17 cellular contexts compared by ENCODE assay signal in the genomic region with DNA sequence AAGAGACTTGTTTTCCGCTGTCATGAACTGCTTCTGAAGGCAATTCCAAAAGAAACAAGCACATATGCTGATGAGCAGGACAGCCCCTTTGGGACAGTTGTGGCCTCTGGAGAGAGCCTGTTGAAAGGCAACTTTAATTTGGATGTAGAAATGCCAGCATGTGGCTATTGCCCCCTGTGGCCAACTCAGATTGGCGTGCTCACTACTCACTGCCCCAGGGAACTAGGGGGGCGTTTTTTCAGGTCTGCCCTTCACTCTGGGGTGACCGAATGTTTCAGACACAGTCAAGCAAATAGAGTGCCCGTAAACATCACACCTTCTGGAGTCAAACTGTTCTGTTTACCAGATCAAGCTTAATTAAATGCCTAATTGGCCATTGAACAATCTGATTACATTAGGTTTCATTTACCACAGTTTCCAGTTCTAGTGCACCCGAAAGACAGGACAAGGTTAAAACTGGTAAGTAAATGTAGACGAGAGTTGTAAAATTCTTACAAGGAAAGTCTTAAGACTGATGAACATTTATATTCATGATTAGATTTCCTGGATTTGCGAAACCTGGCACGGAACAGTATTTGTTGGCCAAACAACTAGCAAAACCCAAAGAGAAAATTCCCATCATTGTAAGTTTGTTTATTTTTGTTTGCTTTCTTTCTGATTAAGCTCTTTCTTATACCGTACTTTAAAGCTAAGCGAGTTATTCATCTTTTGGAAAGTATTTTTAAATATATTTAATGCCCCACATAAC.
A peak's percentile ranks its signal among the peaks of the same experiment; 100 is the strongest.
DNase-seq lines count a peak whose midpoint lies in the region; ATAC-seq, FAIRE-seq and TF ChIP-seq lines count a peak whose summit lies in the region.
"Had no signal": no experiment of that assay in that cellular context is flagged by ENCODE, and none has a peak within 500 bp of the region (broad histone marks: within the 10 kb centered on the region; RNA-seq: fewer than 3 reads in every experiment).

No MANE protein-coding gene starts in this region.

- no peak overlapping the region for H3K18ac ChIP-seq in mesendoderm (ENCODE audit: low read length)

- H2AK5ac ChIP-seq in mesendoderm (ENCODE audit: low read length), result no peak overlapping the region

- H3K4me3 ChIP-seq in NB4 (ENCODE audit: low read depth, low read length) (no peak overlapping the region), endodermal cell (ENCODE audit: low read length) (no peak overlapping the region), mesendoderm (ENCODE audit: low read length) (no peak overlapping the region), PC-9 (no peak overlapping the region)
- H3K4me3 ChIP-seq: adrenal gland had no signal

- H2BK15ac ChIP-seq in mesendoderm (replicated peaks; ENCODE audit: low read depth), result no peak overlapping the region

- H4K8ac ChIP-seq in mesendoderm (ENCODE audit: low read depth, low read length), result no peak overlapping the region

- CTCF ChIA-PET in PC-9 (lab: Charles Lee), result no interaction called here

- no peak overlapping the region for H3K27ac ChIP-seq in endodermal cell (ENCODE audit: low read depth, low read length)
- no peak overlapping the region for H3K27ac ChIP-seq in mesendoderm (ENCODE audit: low read depth, low read length)
- H3K27ac ChIP-seq in PC-9, result no peak overlapping the region
- H3K27ac ChIP-seq: adrenal gland had no signal

- no peak overlapping the region for H4K5ac ChIP-seq in mesendoderm (ENCODE audit: low read length)

- TF ChIP-seq CTCF in GM12872 (IDR thresholded peaks at IDR 0.05; ENCODE audit: insufficient read depth, low read depth, low read length) (peak; percentile 15; the same call in 1 of the 3 replicates), NB4 (IDR thresholded peaks at IDR 0.05; ENCODE audit: low read depth, low read length) (no peak), endodermal cell (conservative IDR thresholded peaks at IDR 0.05) (peak; percentile 48), PC-9 (conservative IDR thresholded peaks at IDR 0.05) (no peak)

- no peak overlapping the region for H2BK5ac ChIP-seq in mesendoderm (ENCODE audit: low read length)

- no peak for TF ChIP-seq POLR2A in NB4 (IDR thresholded peaks at IDR 0.05; ENCODE audit: extremely low read depth, insufficient read length)
- no peak for TF ChIP-seq POLR2A in GM12892 (IDR thresholded peaks at IDR 0.05; ENCODE audit: low read depth, low read length)

- peaks cover 65% of the 10 kb centered on the region for H3K36me3 Mint-ChIP-seq in endodermal cell (ENCODE audit: low read depth)

- no peaks in the 10 kb centered on the region for H3K79me2 ChIP-seq in mesendoderm (ENCODE audit: control insufficient read depth, insufficient read depth, low read length)
- no peaks in the 10 kb centered on the region for H3K79me2 ChIP-seq in PC-9 (ENCODE audit: low read depth)

- no peak overlapping the region for H2AFZ ChIP-seq in PC-9

- H3K23ac ChIP-seq in mesendoderm (ENCODE audit: low read length), result no peak overlapping the region

- H3K27me3 ChIP-seq in endodermal cell (ENCODE audit: control insufficient read depth, insufficient read depth, low read length, poor library complexity, severe bottlenecking) (no peaks in the 10 kb centered on the region), mesendoderm (ENCODE audit: insufficient read depth, low read length, poor library complexity) (no peaks in the 10 kb centered on the region), PC-9 (ENCODE audit: insufficient read depth, low read depth) (no peaks in the 10 kb centered on the region)
- H3K27me3 ChIP-seq: adrenal gland had no signal

- no peaks in the 10 kb centered on the region for H3K9me3 ChIP-seq in endodermal cell (ENCODE audit: control insufficient read depth, low read length)
- H3K9me3 ChIP-seq in PC-9 (ENCODE audit: insufficient read depth, low read depth), result no peaks in the 10 kb centered on the region
- H3K9me3 ChIP-seq: adrenal gland had no signal

- no peak overlapping the region for H3K4me3 Mint-ChIP-seq in endodermal cell

- H3K36me3 ChIP-seq in endodermal cell (ENCODE audit: control insufficient read depth, insufficient read depth, low read length) (peaks cover 71% of the 10 kb centered on the region), mesendoderm (ENCODE audit: control insufficient read depth, insufficient read depth, low read length) (peaks cover 5% of the 10 kb centered on the region), PC-9 (ENCODE audit: low read depth) (peaks cover 12% of the 10 kb centered on the region; the same call in 1 of the 2 replicates)

- H4K20me1 ChIP-seq in PC-9 (ENCODE audit: insufficient read depth), result no peaks in the 10 kb centered on the region

- BruUV-seq in PC-9 (replicated peaks; lab: Mats Ljungman, UMichigan), result no TSS peak

- no peak overlapping the region for H3K4me2 ChIP-seq in mesendoderm (ENCODE audit: low read length)
- H3K4me2 ChIP-seq in PC-9, result no peak overlapping the region

- peaks cover 4% of the 10 kb centered on the region; the same call in 1 of the 2 replicates for H3F3A ChIP-seq in PC-9 (ENCODE audit: insufficient read depth, low read depth)

- H3K9ac ChIP-seq in endodermal cell (ENCODE audit: extremely low read depth, low read length, poor library complexity, severe bottlenecking) (no peak overlapping the region), mesendoderm (ENCODE audit: low read length) (no peak overlapping the region)

- H3K27ac Mint-ChIP-seq in endodermal cell, result peak overlapping the region; percentile 64

- no peaks in the 10 kb centered on the region for H3K9me3 Mint-ChIP-seq in endodermal cell

- H3K56ac ChIP-seq in mesendoderm (ENCODE audit: low read length), result no peak overlapping the region

- H2BK120ac ChIP-seq in mesendoderm (ENCODE audit: low read depth, low read length), result no peak overlapping the region

- 73 to 84% methylated on average over 8 to 9 of the region's 11 CpGs for WGBS in endodermal cell (ENCODE audit: insufficient coverage in 1 of 2, insufficient read length in 1 of 2), 2 experiments
- WGBS in mesendoderm (ENCODE audit: extremely low coverage, insufficient coverage, low lambda C conversion rate), result no CpG with 5 or more reads among the region's 11 CpGs

- FAIRE-seq in GM12892 (lab: Jason Lieb, UNC), result no peak

- H3K79me1 ChIP-seq in mesendoderm (ENCODE audit: low read length), result no peaks in the 10 kb centered on the region

- intact Hi-C loops in PC-9 (cut with micrococcal nuclease; ENCODE audit: unreplicated experiment), result no loop called here

- no peaks in the 10 kb centered on the region for H3K9me2 ChIP-seq in PC-9 (ENCODE audit: insufficient read depth)

- POLR2A ChIA-PET in PC-9 (lab: Charles Lee; ENCODE audit: unreplicated experiment), result no interaction called here

- ATAC-seq in HG02938 (IDR thresholded peaks at IDR 0.05; ENCODE audit: unreplicated experiment), result no peak

- DNase-seq in NB4 (ENCODE audit: low read depth), result peak; percentile 8
- peak; percentile 63 for DNase-seq in endodermal cell
- peak; percentile 35 for DNase-seq in mesendoderm
- no peak for DNase-seq in effector CD8-positive, alpha-beta T cell (lab: John Stamatoyannopoulos, UW)
- DNase-seq in GM12892 (ENCODE audit: insufficient read length), result no peak
- DNase-seq in PC-9, result no peak
- DNase-seq: adrenal gland; HCEC 1CT; head of caudate nucleus; kidney glomerular epithelial cell; MV-4-11; NCI-H2029 treated with DMSO at 0.1 percent for 48 hours; RPMI8226; small intestine; stimulated activated CD4-positive, alpha-beta T cell treated with anti-CD3 and anti-CD28 coated beads, Interleukin-4, amount 100 ng/mL, for 4 hours had no signal

- no peak overlapping the region for H3K4ac ChIP-seq in mesendoderm (ENCODE audit: low read depth, low read length)

- H3K4me1 ChIP-seq in endodermal cell (ENCODE audit: control insufficient read depth, insufficient read depth, low read length), result peaks cover 17% of the 10 kb centered on the region
- H3K4me1 ChIP-seq in mesendoderm (ENCODE audit: control insufficient read depth, low read depth, low read length), result no peaks in the 10 kb centered on the region
- H3K4me1 ChIP-seq in PC-9 (replicated peaks; ENCODE audit: insufficient read depth), result no peaks in the 10 kb centered on the region
- H3K4me1 ChIP-seq: adrenal gland had no signal

- peaks cover 23% of the 10 kb centered on the region for H3K4me1 Mint-ChIP-seq in endodermal cell

- H3K27me3 Mint-ChIP-seq in endodermal cell (ENCODE audit: insufficient read depth), result no peaks in the 10 kb centered on the region

Comparison
In these comparisons a context has a peak if more than half of its experiments do, and no peak if none do; other contexts are left out.
1. CTCF ChIP-seq: peak in GM12872 (single experiment) and endodermal cell (single experiment); none in NB4 (single experiment) and PC-9 (single experiment).
2. DNase-seq: peak in NB4 (single experiment), endodermal cell (single experiment) and mesendoderm (single experiment); none in effector CD8-positive, alpha-beta T cell (single experiment), GM12892 (single experiment) and PC-9 (0 of 2).